ENCODE assay signal across 8 cellular contexts in genomic region chr12:49368240-49368600, GRCh38. TPM values are rescaled to one million over a fixed set of nuclear protein-coding genes. Genes with fewer than 3 reads are reported as not detected.
A peak's percentile ranks its signal among the peaks of the same experiment; 100 is the strongest.
DNase-seq lines count a peak whose midpoint lies in the region; ATAC-seq and TF ChIP-seq lines count a peak whose summit lies in the region.

No MANE protein-coding gene starts in this region.

- intact Hi-C loops in naive thymus-derived CD4-positive, alpha-beta T cell (cut with micrococcal nuclease) = loop anchor here (5.0 to 10.0 kb wide), 4 partner anchors 199 to 374 kb away; partner anchors contain the start of genes FMNL3 (in 1 of the 2), MCRS1 (in 1 of the 2), PRPF40B (in 1 of the 2) and TMBIM6 (in 1 of the 2)

- H3K9me3 Mint-ChIP-seq in IgD-negative memory B cell = no peaks in the 10 kb centered on the region
- no peaks in the 10 kb centered on the region for H3K9me3 Mint-ChIP-seq in central memory CD8-positive, alpha-beta T cell
- H3K9me3 Mint-ChIP-seq in naive thymus-derived CD4-positive, alpha-beta T cell = no peaks in the 10 kb centered on the region

- peaks cover 8% of the 10 kb centered on the region for H3K36me3 ChIP-seq in BE2C
- H3K36me3 ChIP-seq in naive thymus-derived CD4-positive, alpha-beta T cell (ENCODE audit: control insufficient read depth in 2 of 3, insufficient read depth in 3 of 3, low read length in 3 of 3) = peaks cover 0 to 10% (median 0%) of the 10 kb centered on the region in 3 experiments

- peak overlapping the region; percentile 84 to 98 (median 94) for H3K4me3 Mint-ChIP-seq in IgD-negative memory B cell
- peak overlapping the region; percentile 70 for H3K4me3 Mint-ChIP-seq in central memory CD8-positive, alpha-beta T cell
- peak overlapping the region; percentile 71 to 97 (median 88) for H3K4me3 Mint-ChIP-seq in naive thymus-derived CD4-positive, alpha-beta T cell

- H3K4me3 ChIP-seq in BE2C (ENCODE audit: low read depth, low read length) = peak overlapping the region; percentile 96
- H3K4me3 ChIP-seq in naive thymus-derived CD4-positive, alpha-beta T cell (ENCODE audit: low read length) = no peak overlapping the region

- no peaks in the 10 kb centered on the region for H3K36me3 Mint-ChIP-seq in IgD-negative memory B cell
- peaks cover 4% of the 10 kb centered on the region for H3K36me3 Mint-ChIP-seq in central memory CD8-positive, alpha-beta T cell (ENCODE audit: insufficient read depth)
- H3K36me3 Mint-ChIP-seq in naive thymus-derived CD4-positive, alpha-beta T cell = peaks cover 0 to 5% (median 0%) of the 10 kb centered on the region in 5 donors

- H3K27me3 Mint-ChIP-seq in IgD-negative memory B cell = no peaks in the 10 kb centered on the region
- H3K27me3 Mint-ChIP-seq in central memory CD8-positive, alpha-beta T cell = no peaks in the 10 kb centered on the region
- H3K27me3 Mint-ChIP-seq in naive thymus-derived CD4-positive, alpha-beta T cell = no peaks in the 10 kb centered on the region

- no peaks in the 10 kb centered on the region for H3K9me3 ChIP-seq in BE2C
- no peaks in the 10 kb centered on the region for H3K9me3 ChIP-seq in naive thymus-derived CD4-positive, alpha-beta T cell (ENCODE audit: control insufficient read depth in 2 of 3, low read length in 3 of 3)

- peak overlapping the region; percentile 87 for H3K27ac ChIP-seq in naive thymus-derived CD4-positive, alpha-beta T cell (ENCODE audit: low read depth, low read length)

- CTCF ChIA-PET in naive thymus-derived CD4-positive, alpha-beta T cell (lab: Charles Lee) = no interaction called here

- POLR2A ChIA-PET in naive thymus-derived CD4-positive, alpha-beta T cell (lab: Charles Lee) = interaction anchor here (0.8 to 1.2 kb wide), 3 partner anchors 9 to 916 kb away, joined by 3 to 5 read pairs (median 3); no protein-coding TSS in a partner anchor

- no peaks in the 10 kb centered on the region; the same call in none of the 2 replicates for H3K4me1 ChIP-seq in BE2C
- H3K4me1 ChIP-seq in naive thymus-derived CD4-positive, alpha-beta T cell (ENCODE audit: control insufficient read depth in 2 of 2, insufficient read depth in 2 of 2, low read length in 2 of 2) = peaks cover 0 to 15% of the 10 kb centered on the region in 2 donors

- no peak for TF ChIP-seq CTCF in BE2C (IDR thresholded peaks at IDR 0.05; ENCODE audit: low read depth, low read length)

- peaks cover 29 to 38% (median 30%) of the 10 kb centered on the region in 3 donors for H3K4me1 Mint-ChIP-seq in IgD-negative memory B cell
- peaks cover 19% of the 10 kb centered on the region for H3K4me1 Mint-ChIP-seq in central memory CD8-positive, alpha-beta T cell
- H3K4me1 Mint-ChIP-seq in naive thymus-derived CD4-positive, alpha-beta T cell = peaks cover 11 to 43% (median 31%) of the 10 kb centered on the region in 7 donors

- DNase-seq in BE2C = no peak
- DNase-seq in central memory CD8-positive, alpha-beta T cell (ENCODE audit: low spot score in 2 of 2) = no peak
- no peak for DNase-seq in naive thymus-derived CD4-positive, alpha-beta T cell
- no peak for DNase-seq in anterior cingulate cortex (lab: John Stamatoyannopoulos, UW)
- DNase-seq in stimulated activated CD8-positive, alpha-beta memory T cell treated with anti-CD3 and anti-CD28 coated beads, Interleukin-4, amount 100 ng/mL, for 48 hours = no peak
- DNase-seq in GM03348 (ENCODE audit: low spot score) = no peak

- no peak for ATAC-seq in central memory CD8-positive, alpha-beta T cell (replicated peaks; ENCODE audit: extremely low read depth, poor library complexity, severe bottlenecking)
- no peak for ATAC-seq in naive thymus-derived CD4-positive, alpha-beta T cell
- ATAC-seq in GM18861 (IDR thresholded peaks at IDR 0.05; ENCODE audit: unreplicated experiment) = no peak

- H3K27me3 ChIP-seq in BE2C = no peaks in the 10 kb centered on the region
- no peaks in the 10 kb centered on the region for H3K27me3 ChIP-seq in naive thymus-derived CD4-positive, alpha-beta T cell (ENCODE audit: control insufficient read depth in 2 of 2, insufficient read depth in 2 of 2, low read length in 2 of 2)

- peak overlapping the region; percentile 79 to 98 (median 88) for H3K27ac Mint-ChIP-seq in IgD-negative memory B cell
- H3K27ac Mint-ChIP-seq in central memory CD8-positive, alpha-beta T cell (ENCODE audit: low read depth) = peak overlapping the region; percentile 57
- H3K27ac Mint-ChIP-seq in naive thymus-derived CD4-positive, alpha-beta T cell = peak overlapping the region in 8 of 9 donors; percentile 5 to 97 (median 84)

RNA-seq across cellular contexts. Expression of gene SPATS2, which starts 1.0 kb away (rescaled TPM):
- 33.0 TPM for polyA plus RNA-seq in BE2C (2012; ENCODE audit: insufficient read depth, insufficient read length, low read depth)
- 19.3 TPM for polyA plus RNA-seq in IgD-negative memory B cell
- 1 to 10 TPM; 7.4 to 9.8 (median 8.9) TPM for total RNA-seq in naive thymus-derived CD4-positive, alpha-beta T cell
- polyA plus RNA-seq in naive thymus-derived CD4-positive, alpha-beta T cell = 1 to 10 TPM; 3.0 to 7.8 TPM

RNA-seq across cellular contexts. Expression of gene DNAJC22, which starts 21.5 kb away (rescaled TPM):
- polyA plus RNA-seq in BE2C (2012; ENCODE audit: insufficient read depth, insufficient read length, low read depth) = 1.3 TPM
- polyA plus RNA-seq in IgD-negative memory B cell = not detected
- not detected for total RNA-seq in naive thymus-derived CD4-positive, alpha-beta T cell
- polyA plus RNA-seq in naive thymus-derived CD4-positive, alpha-beta T cell = not detected

RNA-seq across cellular contexts. Expression of gene C1QL4, which starts 31.2 kb away (rescaled TPM):
- 4.9 TPM for polyA plus RNA-seq in BE2C (2012; ENCODE audit: insufficient read depth, insufficient read length, low read depth)
- polyA plus RNA-seq in IgD-negative memory B cell = not detected
- total RNA-seq in naive thymus-derived CD4-positive, alpha-beta T cell = not detected
- polyA plus RNA-seq in naive thymus-derived CD4-positive, alpha-beta T cell = not detected

RNA-seq across cellular contexts. Expression of gene TROAP, which starts 45.2 kb away (rescaled TPM):
- polyA plus RNA-seq in BE2C (2012; ENCODE audit: insufficient read depth, insufficient read length, low read depth) = 24.6 TPM
- not detected for polyA plus RNA-seq in IgD-negative memory B cell
- 10 to 100 TPM in 1 of 5 experiments, 1 to 10 TPM in 2, under 1 TPM in 1, not detected in 1; 0.83 to 58.2 (median 1.3) TPM for total RNA-seq in naive thymus-derived CD4-positive, alpha-beta T cell
- polyA plus RNA-seq in naive thymus-derived CD4-positive, alpha-beta T cell = under 1 TPM in 1 of 2 donors, not detected in 1; 0.21 TPM
